In genomic region chr2:226963528-226963927, GRCh38 we compare ENCODE assay signal across 15 cellular contexts.
DNase-seq lines count a peak whose midpoint lies in the region; ATAC-seq, FAIRE-seq and TF ChIP-seq lines count a peak whose summit lies in the region.
"Had no signal": no experiment of that assay in that cellular context is flagged by ENCODE, and none has a peak within 500 bp of the region (broad histone marks: within the 10 kb centered on the region; RNA-seq: fewer than 3 reads in every experiment).

No MANE protein-coding gene starts in this region.

- no TSS peak for BruUV-seq in MCF 10A (replicated peaks; lab: Mats Ljungman, UMichigan)

- H2AFZ ChIP-seq in astrocyte (ENCODE audit: low read depth, low read length), result no peak overlapping the region
- no peak overlapping the region for H2AFZ ChIP-seq in hepatocyte

- H3K79me2 ChIP-seq in astrocyte (ENCODE audit: insufficient read depth, low read length) (no peaks in the 10 kb centered on the region), hepatocyte (no peaks in the 10 kb centered on the region)

- TF ChIP-seq CTCF in MCF 10A (IDR thresholded peaks at IDR 0.05; ENCODE audit: unreplicated experiment), result no peak
- no peak for TF ChIP-seq CTCF in breast epithelium (IDR thresholded peaks at IDR 0.05)
- TF ChIP-seq CTCF in astrocyte (IDR thresholded peaks at IDR 0.05; ENCODE audit: insufficient read depth, low read depth, low read length), result no peak
- TF ChIP-seq CTCF in hepatocyte (IDR thresholded peaks at IDR 0.05; ENCODE audit: poor library complexity), result no peak
- no peak for TF ChIP-seq CTCF in omental fat pad (IDR thresholded peaks at IDR 0.05)

- no peaks in the 10 kb centered on the region for H3K4me1 Mint-ChIP-seq in MCF 10A (ENCODE audit: insufficient read depth, unreplicated experiment)
- no peaks in the 10 kb centered on the region for H3K4me1 Mint-ChIP-seq in astrocyte (ENCODE audit: low read depth, unreplicated experiment)
- H3K4me1 Mint-ChIP-seq: immature natural killer cell had no signal

- 31% methylated on average over 1 of the region's 1 CpG for WGBS in hepatocyte (ENCODE audit: low lambda C conversion rate, missing lambda C conversion rate)

- H3K4me3 ChIP-seq in breast epithelium, result no peak overlapping the region
- H3K4me3 ChIP-seq in astrocyte (ENCODE audit: insufficient read depth, low read depth, low read length), result no peak overlapping the region
- no peak overlapping the region for H3K4me3 ChIP-seq in hepatocyte

- no peaks in the 10 kb centered on the region for H3K4me1 ChIP-seq in breast epithelium
- H3K4me1 ChIP-seq in astrocyte (ENCODE audit: insufficient read depth, low read length), result peaks cover 10% of the 10 kb centered on the region
- H3K4me1 ChIP-seq in hepatocyte (ENCODE audit: insufficient read depth), result no peaks in the 10 kb centered on the region

- ATAC-seq in omental fat pad (ENCODE audit: low FRiP score) (no peak), HG03196 (IDR thresholded peaks at IDR 0.05; ENCODE audit: unreplicated experiment) (no peak), GM19397 (IDR thresholded peaks at IDR 0.05; ENCODE audit: unreplicated experiment) (no peak)

- H3K36me3 ChIP-seq in breast epithelium (no peaks in the 10 kb centered on the region), astrocyte (ENCODE audit: insufficient read depth, low read length) (no peaks in the 10 kb centered on the region), hepatocyte (replicated peaks; ENCODE audit: insufficient read depth, low read depth) (no peaks in the 10 kb centered on the region)

- FAIRE-seq in astrocyte (lab: Jason Lieb, UNC), result peak; percentile 67
- FAIRE-seq: GM12892 had no signal

- H3K36me3 Mint-ChIP-seq in MCF 10A (ENCODE audit: insufficient read depth, unreplicated experiment) (no peaks in the 10 kb centered on the region), astrocyte (ENCODE audit: low read depth, unreplicated experiment) (no peaks in the 10 kb centered on the region)

- POLR2A ChIA-PET in MCF 10A (lab: Yijun Ruan, JAX), result interaction anchor here (1.0 kb wide), 1 partner anchor 128 kb away, joined by 3 read pairs; the partner anchor contains the start of gene RHBDD1

- H3K27ac Mint-ChIP-seq in MCF 10A (ENCODE audit: low read depth, unreplicated experiment) (no peak overlapping the region), astrocyte (ENCODE audit: unreplicated experiment) (no peak overlapping the region)
- H3K27ac Mint-ChIP-seq: immature natural killer cell; T-helper 1 cell treated with Interleukin-12 subunit alpha and Interleukin-12 subunit beta and Interleukin-4 antibody, amounts not matched to agents 30 μg/mL and 1 μg/mL, for 36 hours had no signal

- H3K27me3 ChIP-seq in breast epithelium (no peaks in the 10 kb centered on the region), astrocyte (ENCODE audit: insufficient read depth, low read length) (no peaks in the 10 kb centered on the region), hepatocyte (no peaks in the 10 kb centered on the region)

- no peak overlapping the region for H3K9ac ChIP-seq in astrocyte (ENCODE audit: low read length)

- TF ChIP-seq POLR2A in breast epithelium (IDR thresholded peaks at IDR 0.05), result no peak

- DNase-seq in MCF 10A (ENCODE audit: unreplicated experiment), result peak; percentile 36
- DNase-seq in breast epithelium (ENCODE audit: low spot score in 2 of 2), result no peak
- DNase-seq in astrocyte (ENCODE audit: low read depth), result peak; percentile 96
- DNase-seq in hepatocyte (ENCODE audit: low spot score), result peak; percentile 17
- DNase-seq in omental fat pad (ENCODE audit: low spot score), result no peak
- no peak for DNase-seq in hippocampal formation (lab: John Stamatoyannopoulos, UW)
- DNase-seq: 8988T; activated gamma-delta T cell treated with Interleukin-2 at 50 U/mL for 16 hours; central memory CD4-positive, alpha-beta T cell; immature natural killer cell; NCI-H1694 treated with DMSO at 0.1 percent for 48 hours had no signal

- intact Hi-C loops in MCF 10A (cut with micrococcal nuclease) (no loop called here), breast epithelium (cut with DNase I; ENCODE audit: low total_unique reads) (no loop called here)

- CTCF ChIA-PET in MCF 10A (lab: Yijun Ruan, JAX), result interaction anchor here (1.0 to 1.1 kb wide), 3 partner anchors 12 to 1074 kb away, joined by 3 to 4 read pairs (median 3); no protein-coding TSS in a partner anchor

- H3K27me3 Mint-ChIP-seq in MCF 10A (ENCODE audit: insufficient read depth, unreplicated experiment), result no peaks in the 10 kb centered on the region
- no peaks in the 10 kb centered on the region for H3K27me3 Mint-ChIP-seq in astrocyte (ENCODE audit: low read depth, unreplicated experiment)

- H3K4me3 Mint-ChIP-seq in MCF 10A (ENCODE audit: unreplicated experiment) (no peak overlapping the region), astrocyte (ENCODE audit: unreplicated experiment) (no peak overlapping the region)
- H3K4me3 Mint-ChIP-seq: immature natural killer cell; T-helper 1 cell treated with Interleukin-12 subunit alpha and Interleukin-12 subunit beta and Interleukin-4 antibody, amounts not matched to agents 30 μg/mL and 1 μg/mL, for 36 hours had no signal

- no peaks in the 10 kb centered on the region for H3K9me2 ChIP-seq in hepatocyte (replicated peaks; ENCODE audit: insufficient read depth)

- H3K9me3 Mint-ChIP-seq in MCF 10A (ENCODE audit: unreplicated experiment), result no peaks in the 10 kb centered on the region
- H3K9me3 Mint-ChIP-seq in astrocyte (ENCODE audit: unreplicated experiment), result no peaks in the 10 kb centered on the region

- H3K9me3 ChIP-seq in breast epithelium, result no peaks in the 10 kb centered on the region
- H3K9me3 ChIP-seq in astrocyte (ENCODE audit: insufficient read depth, low read depth, low read length), result no peaks in the 10 kb centered on the region
- H3K9me3 ChIP-seq in hepatocyte (ENCODE audit: low read depth), result no peaks in the 10 kb centered on the region

- H3K4me2 ChIP-seq in astrocyte (ENCODE audit: low read length), result peak overlapping the region; percentile 35
- H3K4me2 ChIP-seq in hepatocyte, result no peak overlapping the region

- no peak overlapping the region for H3K27ac ChIP-seq in breast epithelium
- H3K27ac ChIP-seq in astrocyte (ENCODE audit: low read depth, low read length), result peak overlapping the region; percentile 10
- no peak overlapping the region for H3K27ac ChIP-seq in hepatocyte

- H4K20me1 ChIP-seq in astrocyte (ENCODE audit: insufficient read depth, low read length) (no peaks in the 10 kb centered on the region), hepatocyte (ENCODE audit: insufficient read depth, poor library complexity, severe bottlenecking) (no peaks in the 10 kb centered on the region)

Comparison
In these comparisons a context has a peak if more than half of its experiments do, and no peak if none do; other contexts are left out.
1. DNase-seq: peak in MCF 10A (single experiment), astrocyte (single experiment) and hepatocyte (single experiment); none in breast epithelium (0 of 2), omental fat pad (single experiment) and hippocampal formation (0 of 2).